Comparison of ENCODE assay signal across 8 cellular contexts in the genomic region with DNA sequence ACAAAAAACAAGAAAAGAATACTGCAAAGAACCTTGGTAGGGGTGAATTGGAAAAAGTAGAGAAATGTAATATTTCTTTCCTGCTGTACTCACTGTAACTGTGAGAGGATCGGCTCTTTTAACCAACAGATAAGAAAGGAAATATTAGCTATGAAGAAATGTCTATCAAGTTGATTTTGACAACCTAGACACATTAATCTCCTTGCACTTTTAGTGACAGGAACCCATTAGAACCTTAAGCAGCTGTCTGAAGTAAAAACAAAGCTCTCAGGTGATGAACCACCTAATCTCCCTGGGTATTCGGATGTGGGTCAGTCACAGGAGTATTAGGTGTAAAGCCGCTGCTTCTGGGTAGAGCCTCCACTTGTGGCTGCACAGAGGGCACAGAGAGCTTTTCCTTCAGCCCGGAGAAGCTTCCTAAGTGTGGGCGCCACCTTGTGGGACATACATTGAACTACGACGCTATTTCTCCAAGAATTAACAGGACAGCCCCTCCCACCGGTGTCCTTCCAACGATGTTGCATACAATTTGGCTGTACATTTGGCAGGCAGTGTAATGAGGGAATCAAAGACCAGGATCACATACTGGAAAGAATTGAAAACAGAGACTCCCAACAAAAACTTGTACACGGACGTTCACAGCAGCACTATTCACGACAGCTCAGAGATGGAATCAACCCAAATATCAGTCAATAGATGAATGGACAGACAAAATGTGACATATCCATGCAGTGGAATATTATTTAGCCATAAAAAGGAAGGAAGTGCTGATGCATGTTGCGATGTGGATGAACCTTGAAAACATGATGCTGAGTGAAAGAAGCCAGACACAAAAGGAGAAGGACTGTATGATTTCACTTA. TPM values are rescaled to one million over a fixed set of nuclear protein-coding genes. Genes with fewer than 3 reads are reported as not detected.
DNase-seq lines count a peak whose midpoint lies in the region; ATAC-seq, FAIRE-seq and TF ChIP-seq lines count a peak whose summit lies in the region.

No MANE protein-coding gene starts in this region.

- H3K79me2 ChIP-seq in DND-41 (ENCODE audit: insufficient read depth, low read length): no peaks in the 10 kb centered on the region
- H3K79me2 ChIP-seq in keratinocyte (ENCODE audit: control insufficient read depth, insufficient read depth, low read length): no peaks in the 10 kb centered on the region

- peaks cover 5% of the 10 kb centered on the region for H3K4me1 Mint-ChIP-seq in activated B cell treated with CpG ODN at 0.5 μM for 24 hours

- ATAC-seq in DND-41 (ENCODE audit: insufficient read depth, low read depth): peak; percentile 99
- ATAC-seq in HG03095 (IDR thresholded peaks at IDR 0.05; ENCODE audit: unreplicated experiment): peak; percentile 77
- peak; percentile 99 for ATAC-seq in activated B cell treated with CpG ODN at 0.5 μM for 24 hours (ENCODE audit: low read depth)
- ATAC-seq in HG02588 (IDR thresholded peaks at IDR 0.05; ENCODE audit: unreplicated experiment): no peak

- POLR2A ChIA-PET in activated B cell treated with CpG ODN at 0.5 μM for 24 hours (lab: Charles Lee): interaction anchor here (0.6 to 1.4 kb wide), 7 partner anchors 29 to 498 kb away, joined by 3 to 10 read pairs (median 5); a partner anchor contains a TSS

- H3K27ac ChIP-seq in DND-41 (ENCODE audit: low read length) (no peak overlapping the region), keratinocyte (ENCODE audit: control insufficient read depth, insufficient read depth, low read length) (no peak overlapping the region)

- intact Hi-C loops in activated B cell treated with CpG ODN at 0.5 μM for 24 hours (cut with micrococcal nuclease): loop anchor here (1.0 kb wide), 3 partner anchors 38 to 128 kb away; a partner anchor contains a TSS

- H3K36me3 ChIP-seq in DND-41 (ENCODE audit: insufficient read depth, low read length) (no peaks in the 10 kb centered on the region), keratinocyte (ENCODE audit: control insufficient read depth in 2 of 2, extremely low read depth in 1 of 2, insufficient read depth in 2 of 2, low read length in 2 of 2) (peaks cover 0 to 2% of the 10 kb centered on the region in 2 experiments)

- H3K9me3 Mint-ChIP-seq in activated B cell treated with CpG ODN at 0.5 μM for 24 hours: no peaks in the 10 kb centered on the region

- H3K9me3 ChIP-seq in DND-41 (ENCODE audit: insufficient read depth, low read length, severe bottlenecking) (no peaks in the 10 kb centered on the region), keratinocyte (ENCODE audit: control insufficient read depth, low read depth, low read length) (no peaks in the 10 kb centered on the region)

- no peaks in the 10 kb centered on the region for H4K20me1 ChIP-seq in DND-41 (ENCODE audit: insufficient read depth, low read length)
- no peaks in the 10 kb centered on the region for H4K20me1 ChIP-seq in keratinocyte (ENCODE audit: control insufficient read depth, extremely low read depth, insufficient read depth, low read length)

- H3K4me3 Mint-ChIP-seq in activated B cell treated with CpG ODN at 0.5 μM for 24 hours: no peak overlapping the region

- no peaks in the 10 kb centered on the region for H3K27me3 ChIP-seq in DND-41 (ENCODE audit: insufficient read depth, low read length, poor library complexity)
- H3K27me3 ChIP-seq in keratinocyte (ENCODE audit: control insufficient read depth, extremely low read depth, insufficient read depth, low read length): no peaks in the 10 kb centered on the region

- H3K4me3 ChIP-seq in DND-41 (ENCODE audit: low read depth in 1 of 2, low read length in 2 of 2) (no peak overlapping the region), cardiac fibroblast (replicated peaks in 1 of 2; ENCODE audit: low read depth in 2 of 2, low read length in 2 of 2) (no peak overlapping the region), keratinocyte (ENCODE audit: control insufficient read depth in 2 of 3, extremely low read depth in 1 of 3, insufficient read depth in 2 of 3, low read depth in 1 of 3, low read length in 3 of 3) (no peak overlapping the region)

- H2AFZ ChIP-seq in DND-41 (ENCODE audit: low read depth, low read length): peak overlapping the region; percentile 45; the same call in 1 of the 2 replicates
- H2AFZ ChIP-seq in keratinocyte (ENCODE audit: control insufficient read depth, low read length): no peak overlapping the region

- H3K4me2 ChIP-seq in DND-41 (ENCODE audit: insufficient read depth, low read length) (no peak overlapping the region; the same call in 1 of the 2 replicates), keratinocyte (ENCODE audit: control insufficient read depth, extremely low read depth, insufficient read depth, low read depth, low read length) (no peak overlapping the region)

- dilution Hi-C loops in keratinocyte (cut with MboI; ENCODE audit: extremely low pct_ligation_motif_present, low sequenced_read_pairs): no loop called here

- DNase-seq in DND-41 (peak; percentile 78), NCI-H345 treated with DMSO at 0.1 percent for 48 hours (lab: John Stamatoyannopoulos, UW; ENCODE audit: unreplicated experiment) (peak; percentile 72), activated B cell treated with CpG ODN at 0.5 μM for 24 hours (peak; percentile 43), cardiac fibroblast (ENCODE audit: low read depth in 2 of 2) (peak; percentile 92 to 93), keratinocyte (ENCODE audit: low read depth, low spot score) (peak; percentile 48)
- peak; percentile 30 to 52 for DNase-seq in stimulated activated CD4-positive, alpha-beta T cell treated with anti-CD3 and anti-CD28 coated beads, Interleukin-15, amount 100 ng/mL, for 48 hours (ENCODE audit: low read depth in 2 of 2)

- no peak for FAIRE-seq in keratinocyte (lab: Jason Lieb, UNC)

- H3K9ac ChIP-seq in DND-41 (ENCODE audit: low read depth, low read length) (no peak overlapping the region), keratinocyte (ENCODE audit: control insufficient read depth, extremely low read depth, insufficient read depth, low read length) (no peak overlapping the region)

- peaks cover 3% of the 10 kb centered on the region; the same call in 1 of the 2 replicates for H3K4me1 ChIP-seq in DND-41 (ENCODE audit: insufficient read depth, low read length)
- no peaks in the 10 kb centered on the region for H3K4me1 ChIP-seq in keratinocyte (ENCODE audit: control insufficient read depth, extremely low read depth, insufficient read depth, low read length)

- no peak overlapping the region for H3K27ac Mint-ChIP-seq in activated B cell treated with CpG ODN at 0.5 μM for 24 hours

- H3K27me3 Mint-ChIP-seq in activated B cell treated with CpG ODN at 0.5 μM for 24 hours: no peaks in the 10 kb centered on the region

- H3K36me3 Mint-ChIP-seq in activated B cell treated with CpG ODN at 0.5 μM for 24 hours (ENCODE audit: low read depth): peaks cover 20% of the 10 kb centered on the region

- TF ChIP-seq CTCF in DND-41 (IDR thresholded peaks at IDR 0.05; ENCODE audit: borderline replicate concordance, extremely low read depth, low read length, poor library complexity, severe bottlenecking) (peak; percentile 90), activated B cell treated with CpG ODN at 0.5 μM for 24 hours (IDR thresholded peaks at IDR 0.05) (peak; percentile 77), cardiac fibroblast (IDR thresholded peaks at IDR 0.05; ENCODE audit: low read depth, low read length) (peak; percentile 80), keratinocyte (optimal IDR thresholded peaks at IDR 0.05 in 1 of 3, IDR thresholded peaks at IDR 0.05 in 1 of 3, conservative IDR thresholded peaks at IDR 0.05 in 1 of 3; ENCODE audit: extremely low read depth in 1 of 3, insufficient read depth in 2 of 3, low read length in 3 of 3) (peak; percentile 79 to 89 (median 82))

- CTCF ChIA-PET in activated B cell treated with CpG ODN at 0.5 μM for 24 hours (lab: Charles Lee): interaction anchor here (0.6 to 6.9 kb wide), 22 partner anchors 8 to 361 kb away, joined by 3 to 146 read pairs (median 4); a partner anchor contains a TSS

- H3K9me1 ChIP-seq in keratinocyte (ENCODE audit: control insufficient read depth, extremely low read depth, insufficient read depth, low read length): no peaks in the 10 kb centered on the region

RNA-seq across cellular contexts. Expression of a gene that starts 28.9 kb away (rescaled TPM):
- total RNA-seq in activated B cell treated with CpG ODN at 0.5 μM for 24 hours: 51.7 and 61.2 TPM in 2 replicates
- polyA plus RNA-seq in keratinocyte: 32.8 to 41.2 TPM (median 39.1 TPM) in 3 replicates
- polyA plus RNA-seq in keratinocyte (2011; ENCODE audit: low read depth): 59.4 TPM
- 36.2 and 42.9 TPM in 2 replicates for polyA plus RNA-seq in keratinocyte (2011; cell fraction: cytosol; rRNA removed)
- polyA plus RNA-seq in keratinocyte (2011; cell fraction: nucleus; rRNA removed): 52.7 and 56.9 TPM in 2 replicates
- 23.3 and 28.9 TPM in 2 replicates for polyA plus RNA-seq in keratinocyte (2012; ENCODE audit: low replicate concordance)
- 17.1 to 35.8 TPM (median 35.4 TPM) in 3 replicates for polyA minus RNA-seq in keratinocyte
- 18.0 TPM for polyA minus RNA-seq in keratinocyte (2011; cell fraction: cytosol; rRNA and poly(A)+ RNA removed)
- polyA minus RNA-seq in keratinocyte (2011; cell fraction: nucleus; rRNA and poly(A)+ RNA removed): 14.9 and 35.5 TPM in 2 replicates

RNA-seq across cellular contexts. Expression of a gene that starts 46.4 kb away (rescaled TPM):
- 36.0 and 37.4 TPM in 2 replicates for total RNA-seq in activated B cell treated with CpG ODN at 0.5 μM for 24 hours
- 30.6 to 40.1 TPM (median 33.8 TPM) in 3 replicates for polyA plus RNA-seq in keratinocyte
- polyA plus RNA-seq in keratinocyte (2011; ENCODE audit: low read depth): 18.5 TPM
- polyA plus RNA-seq in keratinocyte (2011; cell fraction: cytosol; rRNA removed): 19.7 and 34.1 TPM in 2 replicates
- 24.9 and 29.3 TPM in 2 replicates for polyA plus RNA-seq in keratinocyte (2011; cell fraction: nucleus; rRNA removed)
- polyA plus RNA-seq in keratinocyte (2012; ENCODE audit: low replicate concordance): 26.0 and 34.2 TPM in 2 replicates
- 18.1 to 34.5 TPM (median 25.5 TPM) in 3 replicates for polyA minus RNA-seq in keratinocyte
- 23.2 TPM for polyA minus RNA-seq in keratinocyte (2011; cell fraction: cytosol; rRNA and poly(A)+ RNA removed)
- polyA minus RNA-seq in keratinocyte (2011; cell fraction: nucleus; rRNA and poly(A)+ RNA removed): 12.3 and 15.4 TPM in 2 replicates

Comparison
In these comparisons a context has a peak if more than half of its experiments do, and no peak if none do; other contexts are left out.
1. DNase-seq: peak in every context shown above with its lines; median percentile 92 in cardiac fibroblast; 78 in DND-41; 72 in NCI-H345 treated with DMSO at 0.1 percent for 48 hours; 48 in keratinocyte; 43 in activated B cell treated with CpG ODN at 0.5 μM for 24 hours; 41 in stimulated activated CD4-positive, alpha-beta T cell treated with anti-CD3 and anti-CD28 coated beads, Interleukin-15, amount 100 ng/mL, for 48 hours.